Comparison of ENCODE assay signal across 22 cellular contexts in genomic region chr11:35734669-35735068, GRCh38.
DNase-seq lines count a peak whose midpoint lies in the region; ATAC-seq and TF ChIP-seq lines count a peak whose summit lies in the region.
"Had no signal": no experiment of that assay in that cellular context is flagged by ENCODE, and none has a peak within 500 bp of the region (broad histone marks: within the 10 kb centered on the region; RNA-seq: fewer than 3 reads in every experiment).

No MANE protein-coding gene starts in this region.

- DNase-seq in CD4-positive, alpha-beta T cell: no peak
- DNase-seq in endothelial cell (ENCODE audit: low spot score) (no peak), kidney tubule cell (ENCODE audit: low spot score) (peak; percentile 71), AG20443 (ENCODE audit: low spot score) (no peak), NCI-H1048 (lab: John Stamatoyannopoulos, UW) (no peak), nucleus accumbens (lab: John Stamatoyannopoulos, UW) (no peak)
- DNase-seq in naive thymus-derived CD4-positive, alpha-beta T cell: no peak
- DNase-seq: BE2C, DMS 273 treated with DMSO at 0.1 percent for 48 hours, DMS79 treated with DMSO at 0.1 percent for 48 hours, GOT3, NCI-H1694, NCI-H2081, NCI-H2171, NCI-H446, NCI-H526 had no signal

- ATAC-seq in CD4-positive, alpha-beta T cell (ENCODE audit: poor library complexity): no peak
- ATAC-seq in naive thymus-derived CD4-positive, alpha-beta T cell: no peak
- ATAC-seq in GM21390 (IDR thresholded peaks at IDR 0.05; ENCODE audit: unreplicated experiment): no peak
- ATAC-seq: GM12878, HCT116, Right ventricle myocardium inferior had no signal

- intact Hi-C loops in CD4-positive, alpha-beta T cell (cut with DNase I, micrococcal nuclease): no loop called here
- intact Hi-C loops in naive thymus-derived CD4-positive, alpha-beta T cell (cut with micrococcal nuclease): no loop called here

- H3K9me3 ChIP-seq in CD4-positive, alpha-beta T cell (ENCODE audit: control insufficient read depth, low read length): peaks cover 11% of the 10 kb centered on the region
- H3K9me3 ChIP-seq in naive thymus-derived CD4-positive, alpha-beta T cell (ENCODE audit: control insufficient read depth in 2 of 3, low read length in 3 of 3): peaks cover 0 to 7% (median 0%) of the 10 kb centered on the region in 3 experiments
- H3K9me3 ChIP-seq: BE2C had no signal

- no peaks in the 10 kb centered on the region for H3K27me3 Mint-ChIP-seq in CD4-positive, alpha-beta T cell
- peaks cover 2% of the 10 kb centered on the region for H3K27me3 Mint-ChIP-seq in endothelial cell (ENCODE audit: unreplicated experiment)
- H3K27me3 Mint-ChIP-seq in naive thymus-derived CD4-positive, alpha-beta T cell: no peaks in the 10 kb centered on the region
- H3K27me3 Mint-ChIP-seq: IgD-negative memory B cell had no signal

- H3K4me1 ChIP-seq in naive thymus-derived CD4-positive, alpha-beta T cell (ENCODE audit: control insufficient read depth in 2 of 2, insufficient read depth in 2 of 2, low read length in 2 of 2): peaks cover 0 to 6% of the 10 kb centered on the region in 2 donors
- H3K4me1 ChIP-seq: BE2C, SJSA1 had no signal

- no peaks in the 10 kb centered on the region for H3K27me3 ChIP-seq in CD4-positive, alpha-beta T cell (ENCODE audit: control insufficient read depth, insufficient read depth, low read length)
- no peaks in the 10 kb centered on the region for H3K27me3 ChIP-seq in naive thymus-derived CD4-positive, alpha-beta T cell (ENCODE audit: control insufficient read depth in 2 of 2, insufficient read depth in 2 of 2, low read length in 2 of 2)
- H3K27me3 ChIP-seq: BE2C, SJSA1 had no signal

- no peak overlapping the region for H3K27ac ChIP-seq in CD4-positive, alpha-beta T cell (ENCODE audit: low read depth, low read length)
- no peak overlapping the region for H3K27ac ChIP-seq in naive thymus-derived CD4-positive, alpha-beta T cell (ENCODE audit: low read depth, low read length)
- H3K27ac ChIP-seq: SJSA1 had no signal

- no peak overlapping the region for H3K4me3 ChIP-seq in naive thymus-derived CD4-positive, alpha-beta T cell (ENCODE audit: low read length)
- H3K4me3 ChIP-seq: GM12878, SJSA1 had no signal

- H3K27ac Mint-ChIP-seq in CD4-positive, alpha-beta T cell: peak overlapping the region; percentile 27
- peak overlapping the region; percentile 97 for H3K27ac Mint-ChIP-seq in endothelial cell (ENCODE audit: unreplicated experiment)
- peak overlapping the region in 6 of 9 donors; percentile 16 to 75 (median 51) for H3K27ac Mint-ChIP-seq in naive thymus-derived CD4-positive, alpha-beta T cell
- H3K27ac Mint-ChIP-seq: IgD-negative memory B cell had no signal

- no peak for TF ChIP-seq CTCF in CD4-positive, alpha-beta T cell (IDR thresholded peaks at IDR 0.05)
- no peak for TF ChIP-seq CTCF in endothelial cell (IDR thresholded peaks at IDR 0.05; ENCODE audit: unreplicated experiment)

- H3K4me1 Mint-ChIP-seq in CD4-positive, alpha-beta T cell (ENCODE audit: low read depth): peaks cover 52% of the 10 kb centered on the region
- H3K4me1 Mint-ChIP-seq in endothelial cell (ENCODE audit: unreplicated experiment): peaks cover 27% of the 10 kb centered on the region
- peaks cover 10 to 69% (median 59%) of the 10 kb centered on the region in 7 donors for H3K4me1 Mint-ChIP-seq in naive thymus-derived CD4-positive, alpha-beta T cell

- H3K36me3 Mint-ChIP-seq in CD4-positive, alpha-beta T cell (ENCODE audit: low read depth): peaks cover 90% of the 10 kb centered on the region
- H3K36me3 Mint-ChIP-seq in endothelial cell (ENCODE audit: low read depth, unreplicated experiment): peaks cover 18% of the 10 kb centered on the region
- H3K36me3 Mint-ChIP-seq in naive thymus-derived CD4-positive, alpha-beta T cell: peaks cover 25 to 75% (median 52%) of the 10 kb centered on the region in 5 donors

- CTCF ChIA-PET in CD4-positive, alpha-beta T cell (lab: Charles Lee): interaction anchor here (1.0 kb wide), 1 partner anchor 87 kb away, joined by 5 read pairs; no protein-coding TSS in a partner anchor
- CTCF ChIA-PET in naive thymus-derived CD4-positive, alpha-beta T cell (lab: Charles Lee): no interaction called here

- H3K4me3 Mint-ChIP-seq in CD4-positive, alpha-beta T cell: no peak overlapping the region
- no peak overlapping the region for H3K4me3 Mint-ChIP-seq in endothelial cell (ENCODE audit: unreplicated experiment)
- H3K4me3 Mint-ChIP-seq in naive thymus-derived CD4-positive, alpha-beta T cell: peak overlapping the region in 1 of 10 donors; percentile 52

- peaks cover 5% of the 10 kb centered on the region for H3K9me3 Mint-ChIP-seq in CD4-positive, alpha-beta T cell
- H3K9me3 Mint-ChIP-seq in endothelial cell (ENCODE audit: unreplicated experiment): no peaks in the 10 kb centered on the region
- peaks cover 2 to 20% (median 7%) of the 10 kb centered on the region in 11 donors for H3K9me3 Mint-ChIP-seq in naive thymus-derived CD4-positive, alpha-beta T cell

- H3K36me3 ChIP-seq in naive thymus-derived CD4-positive, alpha-beta T cell (ENCODE audit: control insufficient read depth in 2 of 3, insufficient read depth in 3 of 3, low read length in 3 of 3): peaks cover 0 to 20% (median 3%) of the 10 kb centered on the region in 3 experiments
- H3K36me3 ChIP-seq: BE2C had no signal

- POLR2A ChIA-PET in CD4-positive, alpha-beta T cell (lab: Charles Lee): no interaction called here
- POLR2A ChIA-PET in naive thymus-derived CD4-positive, alpha-beta T cell (lab: Charles Lee): no interaction called here

Comparison
In these comparisons a context has a peak if more than half of its experiments do, and no peak if none do; other contexts are left out.
1. H3K27ac Mint-ChIP-seq: peak in every context shown above with its lines; median percentile 97 in endothelial cell; 51 in naive thymus-derived CD4-positive, alpha-beta T cell; 27 in CD4-positive, alpha-beta T cell.